Comparison of ENCODE assay signal across 8 cellular contexts in genomic region chr3:11820540-11821041, GRCh38. TPM values are rescaled to one million over a fixed set of nuclear protein-coding genes. Genes with fewer than 3 reads are reported as not detected.
DNase-seq lines count a peak whose midpoint lies in the region; ATAC-seq, FAIRE-seq and TF ChIP-seq lines count a peak whose summit lies in the region.

No MANE protein-coding gene starts in this region.

- CTCF ChIA-PET in GM12878 (lab: Yijun Ruan, JAX) = no interaction called here

- no peaks in the 10 kb centered on the region for H3K27me3 ChIP-seq in GM12878 (replicated peaks in 1 of 2; ENCODE audit: control insufficient read depth in 2 of 2, insufficient read depth in 2 of 2, low read length in 1 of 2)

- intact Hi-C loops in GM12878 (cut with micrococcal nuclease; ENCODE audit: unreplicated experiment) (no loop called here), CD14-positive monocyte (cut with micrococcal nuclease) (no loop called here)

- TF ChIP-seq POLR2A in GM12878 (IDR thresholded peaks at IDR 0.05; ENCODE audit: low read depth, low read length) = no peak

- H3K4me1 ChIP-seq in GM12878 (ENCODE audit: control insufficient read depth, insufficient read depth, low read length) = peaks cover 6% of the 10 kb centered on the region

- FAIRE-seq in GM12878 (lab: Jason Lieb, UNC) = peak; percentile 18

- H3K4me2 ChIP-seq in GM12878 (ENCODE audit: control insufficient read depth, insufficient read depth) = 0 out of 2 replicates have a peak overlapping the region, but pooled peaks have one; percentile 30

- TF ChIP-seq RAD21 in GM12878 (IDR thresholded peaks at IDR 0.05; ENCODE audit: insufficient read depth, low read depth, low read length) = no peak

- peaks cover 0 to 1% (median 0%) of the 10 kb centered on the region in 3 donors for H3K27me3 Mint-ChIP-seq in CD14-positive monocyte (ENCODE audit: low read depth in 3 of 3)

- no peak overlapping the region for H2AFZ ChIP-seq in GM12878 (ENCODE audit: control insufficient read depth, low read depth, low read length)

- peaks cover 8 to 30% of the 10 kb centered on the region in 2 experiments for H3K36me3 ChIP-seq in GM12878 (ENCODE audit: control insufficient read depth in 2 of 2, insufficient read depth in 2 of 2, low read length in 1 of 2)

- SMC1A ChIA-PET in GM12878 (lab: Charles Lee; ENCODE audit: uncharacterized antibody, unreplicated experiment) = no interaction called here

- peaks cover 75 to 89% of the 10 kb centered on the region in 2 donors for H3K36me3 Mint-ChIP-seq in CD14-positive monocyte

- ATAC-seq in GM18520 (IDR thresholded peaks at IDR 0.05; ENCODE audit: unreplicated experiment) (peak; percentile 52), HG03066 (IDR thresholded peaks at IDR 0.05; ENCODE audit: low read depth, unreplicated experiment) (peak; percentile 52), GM12878 (peak; percentile 86), HG03196 (IDR thresholded peaks at IDR 0.05; ENCODE audit: unreplicated experiment) (no peak)

- no peak overlapping the region for H3K4me3 ChIP-seq in GM12878

- in situ Hi-C loops in GM12878 (cut with MboI) = no loop called here

- no peaks in the 10 kb centered on the region for H4K20me1 ChIP-seq in GM12878 (ENCODE audit: control insufficient read depth, insufficient read depth)

- no peak overlapping the region for H3K4me3 Mint-ChIP-seq in CD14-positive monocyte

- no peaks in the 10 kb centered on the region for H3K9me3 Mint-ChIP-seq in CD14-positive monocyte

- TF ChIP-seq CTCF in 22Rv1 (IDR thresholded peaks at IDR 0.05) (0 out of 2 replicates have a peak, but pooled peaks have one; percentile 11), GM12878 (IDR thresholded peaks at IDR 0.05 in 2 of 3, conservative IDR thresholded peaks at IDR 0.05 in 1 of 3; ENCODE audit: control insufficient read depth in 2 of 3, extremely low read depth in 1 of 3, insufficient read depth in 1 of 3, low read depth in 3 of 3, low read length in 3 of 3) (peak in 1 of 3 experiments; percentile 22; a peak in 1 of 6 replicates), CD14-positive monocyte (IDR thresholded peaks at IDR 0.05) (no peak)

- H3K9ac ChIP-seq in GM12878 (ENCODE audit: control insufficient read depth, insufficient read depth, low read length) = no peak overlapping the region

- POLR2A ChIA-PET in GM12878 (lab: Charles Lee) = no interaction called here

- H3K9me3 ChIP-seq in GM12878 (replicated peaks; ENCODE audit: control insufficient read depth, insufficient read depth, low read length) = no peaks in the 10 kb centered on the region

- no TSS peak for BruUV-seq in GM12878 (replicated peaks; lab: Mats Ljungman, UMichigan)

- H3K27ac ChIP-seq in 22Rv1 = no peak overlapping the region
- H3K27ac ChIP-seq in GM12878 (ENCODE audit: control insufficient read depth, insufficient read depth) = no peak overlapping the region; the same call in 1 of the 2 replicates

- H3K27ac Mint-ChIP-seq in CD14-positive monocyte = peak overlapping the region in 1 of 7 donors; percentile 26

- DNase-seq in GM12878 (ENCODE audit: low read depth, low spot score) = no peak
- DNase-seq in CD14-positive monocyte (ENCODE audit: low spot score) = no peak
- DNase-seq in iPS-NIHi7 (ENCODE audit: extremely low spot score) = no peak
- no peak for DNase-seq in HUDEP-2 (lab: John Stamatoyannopoulos, UW; ENCODE audit: unreplicated experiment in 76 of 76)

- RAD21 ChIA-PET in GM12878 (lab: Charles Lee; ENCODE audit: unreplicated experiment) = no interaction called here

- 0% methylated on average over 3 of the region's 3 CpGs for WGBS in GM12878 (ENCODE audit: insufficient coverage, insufficient replicate concordance, low lambda C conversion rate, missing lambda C conversion rate)

- H3K4me1 Mint-ChIP-seq in CD14-positive monocyte = no peaks in the 10 kb centered on the region

- no peak for TF ChIP-seq EP300 in GM12878 (IDR thresholded peaks at IDR 0.05; ENCODE audit: borderline replicate concordance in 1 of 2, control insufficient read depth in 1 of 2, low read depth in 2 of 2, low read length in 2 of 2)

- H3K79me2 ChIP-seq in GM12878 (ENCODE audit: control insufficient read depth, insufficient read depth, low read length) = no peaks in the 10 kb centered on the region

TF ChIP-seq in GM12878, 131 proteins besides CTCF, POLR2A, EP300 and RAD21 (continues in another document):
- TF ChIP-seq ZNF622 (IDR thresholded peaks at IDR 0.05) (no peak), NBN (IDR thresholded peaks at IDR 0.05) (no peak), RUNX3 (IDR thresholded peaks at IDR 0.05; ENCODE audit: low read length) (peak; percentile 96), CREM (IDR thresholded peaks at IDR 0.05; ENCODE audit: low read depth) (peak; percentile 54; the same call in 1 of the 2 replicates), NFIC (IDR thresholded peaks at IDR 0.05; ENCODE audit: low read depth, low read length) (peak; percentile 62), ELK1 (IDR thresholded peaks at IDR 0.05; ENCODE audit: low read depth, low read length) (no peak), IKZF1 (conservative IDR thresholded peaks at IDR 0.05) (no peak), SIX5 (IDR thresholded peaks at IDR 0.05; ENCODE audit: low read depth, low read length, severe bottlenecking) (no peak), CBX5 (IDR thresholded peaks at IDR 0.05; ENCODE audit: low read depth) (peak; percentile 34; the same call in 1 of the 2 replicates), SREBF2 (IDR thresholded peaks at IDR 0.05; ENCODE audit: low read length) (no peak), ZBTB11 (CRISPR knock-in tag; IDR thresholded peaks at IDR 0.05) (no peak), ESRRA (IDR thresholded peaks at IDR 0.05; ENCODE audit: low read length) (no peak), PML (IDR thresholded peaks at IDR 0.05; ENCODE audit: low read length) (no peak), JUND (IDR thresholded peaks at IDR 0.05; ENCODE audit: low read depth, low read length) (no peak), CBFB (IDR thresholded peaks at IDR 0.05; ENCODE audit: low read depth) (0 out of 2 replicates have a peak, but pooled peaks have one; percentile 39), MTA2 (IDR thresholded peaks at IDR 0.05; ENCODE audit: low read depth) (no peak), WRNIP1 (IDR thresholded peaks at IDR 0.05; ENCODE audit: borderline replicate concordance, low read depth, low read length) (no peak), SP1 (IDR thresholded peaks at IDR 0.05; ENCODE audit: low read depth, low read length) (no peak), LARP7 (IDR thresholded peaks at IDR 0.05) (no peak), KLF5 (IDR thresholded peaks at IDR 0.05; ENCODE audit: partially characterized antibody) (no peak), SREBF1 (IDR thresholded peaks at IDR 0.05; ENCODE audit: low read length) (no peak), SMARCA5 (IDR thresholded peaks at IDR 0.05) (no peak), CHD4 (IDR thresholded peaks at IDR 0.05) (no peak)

RNA-seq across cellular contexts. Expression of gene TAMM41, which starts 26.1 kb away (rescaled TPM):
- total RNA-seq in GM12878 (2013; cell fraction: nucleolus; rRNA removed) = 113 and 119 TPM in 2 replicates
- total RNA-seq in GM12878 (2014; rRNA removed) (9.3 and 10.4 TPM in 2 replicates), GM12878 (2014; rRNA removed; fragmentation: Illumina TruSeq; extraction: Trizol) (14.3 and 14.5 TPM in 2 replicates), GM12878 (2021) (16.4 and 20.4 TPM in 2 replicates)
- 13.1 TPM for polyA plus RNA-seq in GM12878 (2011; ENCODE audit: low read depth)
- polyA plus RNA-seq in GM12878 (2011; rRNA removed) (16.1 and 20.1 TPM in 2 replicates), GM12878 (2014; fragmentation: Illumina TruSeq; extraction: Trizol) (15.4 and 19.7 TPM in 2 replicates), GM12878 (2014; fragmentation: Nextera tagmentation; extraction: Ambion mirVana) (10 to 100 TPM; 32.2 to 36.6 TPM), GM12878 (2014; rRNA removed) (16.0 and 16.8 TPM in 2 replicates), GM12878 (2016; fragmentation: Nextera tagmentation; extraction: Ambion mirVana) (10 to 100 TPM; 30.6 to 31.4 TPM), CD14-positive monocyte (1 to 10 TPM; 3.7 to 5.0 TPM)
- 17.3 and 21.3 TPM in 2 replicates for polyA plus RNA-seq in GM12878 (2011; cell fraction: cytosol; rRNA removed)
- polyA plus RNA-seq in GM12878 (2011; cell fraction: nucleus; rRNA removed) = 38.2 and 41.1 TPM in 2 replicates
- 14.5 and 19.5 TPM in 2 replicates for polyA plus RNA-seq in GM12878 (2012)
- 21.7 and 30.2 TPM in 2 replicates for polyA minus RNA-seq in GM12878 (2011; rRNA and poly(A)+ RNA removed)
- polyA minus RNA-seq in GM12878 (2011; cell fraction: cytosol; rRNA and poly(A)+ RNA removed) = 10.6 and 14.0 TPM in 2 replicates
- 37.6 and 56.4 TPM in 2 replicates for polyA minus RNA-seq in GM12878 (2011; cell fraction: nucleus; rRNA and poly(A)+ RNA removed)
